ENCODE assay signal across 26 cellular contexts in the genomic region with DNA sequence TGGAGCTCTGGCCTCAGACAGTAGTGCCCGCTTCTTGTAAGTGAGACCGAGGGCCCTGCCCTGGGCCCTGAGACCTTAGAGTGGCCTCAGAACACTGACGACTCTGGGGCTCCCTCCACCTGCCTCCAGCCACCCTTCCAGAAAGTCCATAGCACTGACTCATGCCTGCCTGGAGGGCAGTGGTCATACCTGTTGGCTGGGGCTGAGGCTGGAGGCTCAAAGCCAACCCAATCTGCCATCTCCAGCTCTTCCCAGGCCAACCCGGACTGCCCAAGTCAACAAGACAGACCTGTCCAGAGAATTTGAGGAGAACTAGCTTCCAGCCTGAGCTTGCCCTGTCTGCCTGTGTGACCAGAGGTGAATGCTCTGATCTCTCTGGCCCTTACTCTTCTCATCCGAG.
"Had no signal": no experiment of that assay in that cellular context is flagged by ENCODE, and none has a peak within 500 bp of the region (broad histone marks: within the 10 kb centered on the region; RNA-seq: fewer than 3 reads in every experiment).

No MANE protein-coding gene starts in this region.

- ATAC-seq: activated naive CD4-positive, alpha-beta T cell treated with anti-CD3 and anti-CD28 coated beads, Interleukin-2, amount 50 U/mL, for 72 hours; activated naive CD8-positive, alpha-beta T cell treated with anti-CD3 and anti-CD28 coated beads, Interleukin-2, amount 50 U/mL, for 24 hours; activated T-cell treated with anti-CD3 and anti-CD28 coated beads, Interleukin-2, amount 50 U/mL, for 4 hours; body of pancreas; K562 had no signal

- DNase-seq: activated CD4-positive, alpha-beta memory T cell treated with anti-CD3 and anti-CD28 coated beads for 36 hours; activated CD4-positive, alpha-beta T cell treated with anti-CD3 and anti-CD28 coated beads, Interleukin-2, amount 10 ng/mL, durations not matched to agents 7 days and 5 days; activated CD4-positive, CD25-positive, alpha-beta regulatory T cell; activated CD8-positive, alpha-beta memory T cell treated with anti-CD3 and anti-CD28 coated beads for 24 hours; activated effector memory CD4-positive, alpha-beta T cell treated with anti-CD3 and anti-CD28 coated beads, Interleukin-2, amount 50 U/mL, for 16 hours; activated naive CD4-positive, alpha-beta T cell treated with Interleukin-2 at 50 U/mL for 16 hours; activated naive CD8-positive, alpha-beta T cell treated with anti-CD3 and anti-CD28 coated beads, Interleukin-2, amount 50 U/mL, for 24 hours; activated T-cell treated with anti-CD3 and anti-CD28 coated beads, Interleukin-2, amount 50 U/mL, for 4 hours; amniotic stem cell; body of pancreas; Karpas-422; NCI-H1092; NCI-H1417; NCI-H1930; NCI-H2107; NCI-H2171 treated with DMSO at 0.1 percent for 48 hours; NCI-H226; NCI-H526 treated with DMSO at 0.1 percent for 48 hours; NK-92 treated with Interleukin-12 subunit alpha and Interleukin-12 subunit beta, amount 100 ng/mL, for 24 hours; OCI-M1; SHP77 treated with DMSO at 0.1 percent for 48 hours had no signal

- H3K27me3 ChIP-seq: ascending aorta, body of pancreas had no signal

- H3K36me3 ChIP-seq: ascending aorta had no signal

- H3K9me3 ChIP-seq: ascending aorta, body of pancreas had no signal

- H3K4me1 ChIP-seq: ascending aorta, body of pancreas had no signal

- H3K27ac ChIP-seq: ascending aorta, body of pancreas, VCaP had no signal

- FAIRE-seq: K562, RCC 7860 had no signal

- H3K4me3 ChIP-seq: ascending aorta, body of pancreas, K562 had no signal
